18 cellular contexts compared by ENCODE assay signal in genomic region chr2:45380131-45380836, GRCh38.
DNase-seq lines count a peak whose midpoint lies in the region; ATAC-seq and TF ChIP-seq lines count a peak whose summit lies in the region.
"Had no signal": no experiment of that assay in that cellular context is flagged by ENCODE, and none has a peak within 500 bp of the region (broad histone marks: within the 10 kb centered on the region; RNA-seq: fewer than 3 reads in every experiment).

No MANE protein-coding gene starts in this region.

- H3K9me3 Mint-ChIP-seq in activated T-cell treated with anti-CD3 and anti-CD28 coated beads, Interleukin-2, amount 50 U/mL, for 72 hours, result no peaks in the 10 kb centered on the region
- H3K9me3 Mint-ChIP-seq: activated B cell treated with CpG ODN at 0.5 μM for 24 hours had no signal

- peaks cover 0 to 2% of the 10 kb centered on the region in 2 donors for H3K36me3 Mint-ChIP-seq in activated T-cell treated with anti-CD3 and anti-CD28 coated beads, Interleukin-2, amount 50 U/mL, for 72 hours (ENCODE audit: insufficient read depth in 2 of 2)

- TF ChIP-seq CTCF in epithelial cell of esophagus (IDR thresholded peaks at IDR 0.05; ENCODE audit: insufficient read depth, low read depth, low read length, missing control alignments) (no peak), coronary artery (IDR thresholded peaks at IDR 0.05) (no peak)

- H3K27ac ChIP-seq in coronary artery, result no peak overlapping the region
- H3K27ac ChIP-seq: C4-2B, dorsolateral prefrontal cortex, heart left ventricle, left ventricle myocardium inferior, SK-N-MC had no signal

- DNase-seq in EH (ENCODE audit: low read depth) (peak; percentile 70), NCI-H226 (peak; percentile 13), epithelial cell of esophagus (ENCODE audit: low read depth) (peak; percentile 59), myocyte (ENCODE audit: low read depth) (peak; percentile 40), coronary artery (ENCODE audit: low spot score) (no peak), posterior cingulate gyrus (no peak)
- DNase-seq in activated T-cell treated with anti-CD3 and anti-CD28 coated beads, Interleukin-2, amount 50 U/mL, for 72 hours, result no peak
- DNase-seq: activated B cell treated with CpG ODN at 0.5 μM for 24 hours, activated T-cell treated with anti-CD3 and anti-CD28 coated beads for 4 hours, dorsolateral prefrontal cortex, heart left ventricle, left ventricle myocardium inferior, NCI-H1417 treated with DMSO at 0.1 percent for 48 hours, nephron progenitor cell had no signal

- no peaks in the 10 kb centered on the region for H3K4me1 Mint-ChIP-seq in activated T-cell treated with anti-CD3 and anti-CD28 coated beads, Interleukin-2, amount 50 U/mL, for 72 hours (ENCODE audit: low read depth)
- H3K4me1 Mint-ChIP-seq: activated B cell treated with CpG ODN at 0.5 μM for 24 hours, nephron progenitor cell had no signal

- intact Hi-C loops in posterior cingulate gyrus (cut with DNase I), result no loop called here

- ATAC-seq in activated CD4-positive, CD25-positive, alpha-beta regulatory T cell treated with anti-CD3 and anti-CD28 coated beads, Interleukin-2, amount 50 U/mL, for 24 hours, result no peak
- no peak for ATAC-seq in activated T-cell treated with anti-CD3 and anti-CD28 coated beads, Interleukin-2, amount 50 U/mL, for 72 hours (replicated peaks in 1 of 2)
- ATAC-seq: HCT116 had no signal

- H3K4me3 Mint-ChIP-seq in activated T-cell treated with anti-CD3 and anti-CD28 coated beads, Interleukin-2, amount 50 U/mL, for 72 hours, result no peak overlapping the region
- H3K4me3 Mint-ChIP-seq: activated B cell treated with CpG ODN at 0.5 μM for 24 hours, nephron progenitor cell had no signal

- H3K27ac Mint-ChIP-seq in activated T-cell treated with anti-CD3 and anti-CD28 coated beads, Interleukin-2, amount 50 U/mL, for 72 hours, result no peak overlapping the region
- H3K27ac Mint-ChIP-seq: activated B cell treated with CpG ODN at 0.5 μM for 24 hours, nephron progenitor cell had no signal

- H3K4me3 ChIP-seq in epithelial cell of esophagus (ENCODE audit: low read length) (no peak overlapping the region), coronary artery (no peak overlapping the region)
- H3K4me3 ChIP-seq: dorsolateral prefrontal cortex, heart left ventricle, left ventricle myocardium inferior, SK-N-MC had no signal

- no peaks in the 10 kb centered on the region for H3K27me3 Mint-ChIP-seq in activated T-cell treated with anti-CD3 and anti-CD28 coated beads, Interleukin-2, amount 50 U/mL, for 72 hours (ENCODE audit: low read depth)

Comparison
In these comparisons a context has a peak if more than half of its experiments do, and no peak if none do; other contexts are left out.
1. DNase-seq: peak in EH (single experiment), NCI-H226 (single experiment), epithelial cell of esophagus (single experiment) and myocyte (single experiment); none in coronary artery (single experiment), posterior cingulate gyrus (0 of 10) and activated T-cell treated with anti-CD3 and anti-CD28 coated beads, Interleukin-2, amount 50 U/mL, for 72 hours (0 of 2).